Comparison of ENCODE assay signal across 13 cellular contexts in genomic region chr11:120334332-120334731, GRCh38. TPM values are rescaled to one million over a fixed set of nuclear protein-coding genes. Genes with fewer than 3 reads are reported as not detected.
A peak's percentile ranks its signal among the peaks of the same experiment; 100 is the strongest.
DNase-seq lines count a peak whose midpoint lies in the region; ATAC-seq and TF ChIP-seq lines count a peak whose summit lies in the region.
"Had no signal": no experiment of that assay in that cellular context is flagged by ENCODE, and none has a peak within 500 bp of the region (broad histone marks: within the 10 kb centered on the region; RNA-seq: fewer than 3 reads in every experiment).

No MANE protein-coding gene starts in this region.

- DNase-seq in left ventricle myocardium inferior (no peak), Right ventricle myocardium inferior (ENCODE audit: missing footprints) (no peak), fibroblast of the aortic adventitia (ENCODE audit: low read depth) (peak; percentile 44), pons (ENCODE audit: low spot score) (peak; percentile 41), vagina (ENCODE audit: extremely low spot score in 2 of 2) (no peak)
- DNase-seq in NK-92 treated with Interleukin-12 subunit alpha and Interleukin-12 subunit beta, amount 100 ng/mL, for 24 hours (lab: John Stamatoyannopoulos, UW), result no peak
- no peak for DNase-seq in activated CD8-positive, alpha-beta memory T cell treated with anti-CD3 and anti-CD28 coated beads, Interleukin-2, amount 50 U/mL, for 4 hours
- DNase-seq: activated CD8-positive, alpha-beta memory T cell treated with anti-CD3 and anti-CD28 coated beads for 24 hours had no signal

- TF ChIP-seq CTCF in left ventricle myocardium inferior (IDR thresholded peaks at IDR 0.05; ENCODE audit: borderline replicate concordance) (no peak), fibroblast of the aortic adventitia (IDR thresholded peaks at IDR 0.05; ENCODE audit: insufficient read depth, low read length) (no peak), vagina (IDR thresholded peaks at IDR 0.05) (no peak)

- ATAC-seq in Right ventricle myocardium inferior, result no peak
- no peak for ATAC-seq in GM21423 (IDR thresholded peaks at IDR 0.05; ENCODE audit: unreplicated experiment)
- ATAC-seq: activated T-cell treated with anti-CD3 and anti-CD28 coated beads, Interleukin-2, amount 50 U/mL, for 4 hours; natural killer cell treated with Interleukin-12 subunit alpha and Interleukin-12 subunit beta and Interleukin-15 and Interleukin-18, amount 100 ng/mL, for 72 hours had no signal

- peaks cover 14% of the 10 kb centered on the region for H3K36me3 ChIP-seq in left ventricle myocardium inferior
- H3K36me3 ChIP-seq in vagina, result peaks cover 0 to 7% of the 10 kb centered on the region in 2 donors
- H3K36me3 ChIP-seq: SJCRH30 had no signal

- no peak overlapping the region for H3K4me3 ChIP-seq in left ventricle myocardium inferior
- no peak overlapping the region for H3K4me3 ChIP-seq in fibroblast of the aortic adventitia (ENCODE audit: low read depth, low read length)
- no peak overlapping the region for H3K4me3 ChIP-seq in vagina

- H3K27me3 ChIP-seq in left ventricle myocardium inferior (ENCODE audit: low read depth) (no peaks in the 10 kb centered on the region), vagina (no peaks in the 10 kb centered on the region)
- H3K27me3 ChIP-seq: cardiac muscle cell, SJCRH30 had no signal

- H3K9me3 ChIP-seq in left ventricle myocardium inferior (replicated peaks), result no peaks in the 10 kb centered on the region
- H3K9me3 ChIP-seq in vagina, result no peaks in the 10 kb centered on the region
- H3K9me3 ChIP-seq: SJCRH30 had no signal

- peaks cover 90% of the 10 kb centered on the region for H3K4me1 ChIP-seq in left ventricle myocardium inferior
- peaks cover 45% of the 10 kb centered on the region for H3K4me1 ChIP-seq in vagina

- H3K27ac ChIP-seq in left ventricle myocardium inferior (replicated peaks) (peak overlapping the region; percentile 98), vagina (peak overlapping the region; percentile 30)
- H3K27ac ChIP-seq: cardiac muscle cell, SJCRH30 had no signal

- intact Hi-C loops in left ventricle myocardium inferior (cut with micrococcal nuclease), result no loop called here
- intact Hi-C loops in Right ventricle myocardium inferior (cut with DNase I), result loop anchor here (10.0 kb wide), 1 partner anchor 620 kb away; no protein-coding TSS in a partner anchor
- intact Hi-C loops in vagina (cut with DNase I), result no loop called here

- TF ChIP-seq POLR2A in vagina (IDR thresholded peaks at IDR 0.05), result no peak

RNA-seq across cellular contexts. Expression of gene ARHGEF12, which starts 1.9 kb away (rescaled TPM):
- 92.9 TPM for total RNA-seq in left ventricle myocardium inferior
- total RNA-seq in Right ventricle myocardium inferior, result 81.7 TPM
- 85.2 and 103 TPM in 2 replicates for total RNA-seq in fibroblast of the aortic adventitia (ENCODE audit: low replicate concordance)
- 106 TPM for total RNA-seq in vagina

RNA-seq across cellular contexts. Expression of gene TLCD5, which starts 9.2 kb away (rescaled TPM):
- total RNA-seq in left ventricle myocardium inferior, result 9.7 TPM
- total RNA-seq in Right ventricle myocardium inferior, result 8.4 TPM
- total RNA-seq in fibroblast of the aortic adventitia (ENCODE audit: low replicate concordance), result 5.8 and 6.4 TPM in 2 replicates
- total RNA-seq in vagina, result 3.7 TPM

Comparison
In these comparisons a context has a peak if more than half of its experiments do, and no peak if none do; other contexts are left out.
1. DNase-seq: peak in fibroblast of the aortic adventitia (single experiment) and pons (single experiment); none in left ventricle myocardium inferior (single experiment), Right ventricle myocardium inferior (single experiment), vagina (0 of 2), NK-92 treated with Interleukin-12 subunit alpha and Interleukin-12 subunit beta, amount 100 ng/mL, for 24 hours (single experiment) and activated CD8-positive, alpha-beta memory T cell treated with anti-CD3 and anti-CD28 coated beads, Interleukin-2, amount 50 U/mL, for 4 hours (single experiment).